Comparison of ENCODE assay signal across 20 cellular contexts in the genomic region with DNA sequence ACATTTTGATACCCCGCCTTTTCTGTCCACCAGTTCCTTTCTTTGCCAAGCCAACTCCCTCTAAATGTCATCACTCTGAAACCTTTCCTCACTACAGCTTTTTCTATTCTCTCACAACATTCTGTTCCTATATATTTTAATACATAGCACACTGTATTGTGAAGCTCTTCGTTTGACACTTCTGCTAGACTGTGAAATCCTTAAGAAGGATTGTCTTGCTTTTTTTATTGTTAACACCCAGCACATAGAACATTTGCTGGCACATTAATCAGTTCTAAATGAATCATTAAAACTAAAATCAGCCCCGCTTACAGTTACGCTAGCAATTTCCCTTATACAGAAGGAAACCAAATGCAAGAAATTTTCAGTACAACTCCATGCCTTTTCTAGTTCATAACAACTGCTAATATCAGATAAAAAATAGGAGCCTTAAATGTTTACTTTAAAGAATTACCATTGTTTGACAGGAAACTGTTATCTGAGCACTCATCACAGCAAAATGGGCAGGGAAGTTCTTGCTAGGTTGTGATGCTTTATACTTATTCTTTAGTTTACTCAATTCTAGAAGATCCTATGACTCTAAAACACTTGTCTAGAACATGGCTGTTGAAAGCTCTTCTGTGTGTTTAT.
A peak's percentile ranks its signal among the peaks of the same experiment; 100 is the strongest.
DNase-seq lines count a peak whose midpoint lies in the region; ATAC-seq and TF ChIP-seq lines count a peak whose summit lies in the region.
"Had no signal": no experiment of that assay in that cellular context is flagged by ENCODE, and none has a peak within 500 bp of the region (broad histone marks: within the 10 kb centered on the region; RNA-seq: fewer than 3 reads in every experiment).

No MANE protein-coding gene starts in this region.

- POLR2A ChIA-PET in CD8-positive, alpha-beta T cell (lab: Charles Lee) = interaction anchor here (0.6 kb wide), 1 partner anchor 255 kb away, joined by 3 read pairs; no protein-coding TSS in a partner anchor

- H3K4me1 ChIP-seq in CD8-positive, alpha-beta T cell (ENCODE audit: insufficient read depth, low read length) = peaks cover 5% of the 10 kb centered on the region
- H3K4me1 ChIP-seq in mesodermal cell (ENCODE audit: control insufficient read depth, insufficient read depth, low read length, poor library complexity, severe bottlenecking) = peaks cover 21% of the 10 kb centered on the region
- H3K4me1 ChIP-seq: colonic mucosa, pancreas had no signal

- no peak for TF ChIP-seq CTCF in CD8-positive, alpha-beta T cell (IDR thresholded peaks at IDR 0.05)
- TF ChIP-seq CTCF in endothelial cell (IDR thresholded peaks at IDR 0.05; ENCODE audit: unreplicated experiment) = no peak

- no peaks in the 10 kb centered on the region for H3K9me3 ChIP-seq in CD8-positive, alpha-beta T cell (ENCODE audit: low read length)
- H3K9me3 ChIP-seq in mesodermal cell (ENCODE audit: control insufficient read depth, low read length) = peaks cover 26% of the 10 kb centered on the region
- H3K9me3 ChIP-seq: colonic mucosa, pancreas had no signal

- H3K27me3 Mint-ChIP-seq in CD8-positive, alpha-beta T cell (ENCODE audit: low read depth) = no peaks in the 10 kb centered on the region
- H3K27me3 Mint-ChIP-seq in endothelial cell (ENCODE audit: unreplicated experiment) = peaks cover 3% of the 10 kb centered on the region

- CTCF ChIA-PET in CD8-positive, alpha-beta T cell (lab: Charles Lee) = interaction anchor here (1.0 kb wide), 1 partner anchor 11 kb away, joined by 3 read pairs; no protein-coding TSS in a partner anchor

- no peak overlapping the region for H3K27ac ChIP-seq in CD8-positive, alpha-beta T cell (ENCODE audit: low read depth, low read length)
- H3K27ac ChIP-seq in mesodermal cell (ENCODE audit: low read depth, low read length, severe bottlenecking) = peak overlapping the region; percentile 43
- H3K27ac ChIP-seq: colonic mucosa, KMS-11, pancreas had no signal

- peaks cover 49% of the 10 kb centered on the region for H3K4me1 Mint-ChIP-seq in CD8-positive, alpha-beta T cell (ENCODE audit: low read depth)
- peaks cover 42% of the 10 kb centered on the region for H3K4me1 Mint-ChIP-seq in endothelial cell (ENCODE audit: unreplicated experiment)

- peaks cover 65% of the 10 kb centered on the region for H3K36me3 Mint-ChIP-seq in CD8-positive, alpha-beta T cell
- H3K36me3 Mint-ChIP-seq in endothelial cell (ENCODE audit: low read depth, unreplicated experiment) = peaks cover 51% of the 10 kb centered on the region

- 100% methylated on average over 1 to 3 of the region's 4 CpGs for WGBS in mesodermal cell (ENCODE audit: insufficient coverage in 2 of 2), 2 experiments

- peak overlapping the region; percentile 39 for H3K27ac Mint-ChIP-seq in CD8-positive, alpha-beta T cell
- peak overlapping the region; percentile 70 for H3K27ac Mint-ChIP-seq in endothelial cell (ENCODE audit: unreplicated experiment)

- H3K9me3 Mint-ChIP-seq in CD8-positive, alpha-beta T cell = peaks cover 18% of the 10 kb centered on the region
- H3K9me3 Mint-ChIP-seq in endothelial cell (ENCODE audit: unreplicated experiment) = peaks cover 20% of the 10 kb centered on the region

- intact Hi-C loops in CD8-positive, alpha-beta T cell (cut with DNase I, micrococcal nuclease) = no loop called here

- H3K4me3 Mint-ChIP-seq in CD8-positive, alpha-beta T cell = no peak overlapping the region
- H3K4me3 Mint-ChIP-seq in endothelial cell (ENCODE audit: unreplicated experiment) = peak overlapping the region; percentile 42

- no peak overlapping the region for H3K4me3 ChIP-seq in CD8-positive, alpha-beta T cell (ENCODE audit: low read depth, low read length)
- no peak overlapping the region for H3K4me3 ChIP-seq in mesodermal cell (ENCODE audit: extremely low read depth, insufficient read depth, low read length, poor library complexity, severe bottlenecking)
- H3K4me3 ChIP-seq: colonic mucosa, pancreas, stomach had no signal

- DNase-seq in CD8-positive, alpha-beta T cell = no peak
- no peak for DNase-seq in endothelial cell (ENCODE audit: low spot score)
- DNase-seq in AML-193 (lab: John Stamatoyannopoulos, UW) = no peak
- DNase-seq: activated CD4-positive, alpha-beta T cell treated with anti-CD3 and anti-CD28 coated beads for 48 hours; activated naive CD4-positive, alpha-beta T cell treated with Interleukin-2 at 50 U/mL for 16 hours; aorta; BE2C; colonic mucosa; GOT3; NCI-H1048; NCI-H1930; pancreas; stimulated activated CD4-positive, alpha-beta T cell treated with anti-CD3 and anti-CD28 coated beads, Interleukin-1b, Interleukin-23, amount 100 ng/mL, for 48 hours; stomach had no signal

- ATAC-seq in CD8-positive, alpha-beta T cell = no peak
- ATAC-seq in HG03432 (IDR thresholded peaks at IDR 0.05; ENCODE audit: unreplicated experiment) (peak; percentile 34), HG02870 (IDR thresholded peaks at IDR 0.05; ENCODE audit: unreplicated experiment) (no peak), HG02970 (IDR thresholded peaks at IDR 0.05; ENCODE audit: low FRiP score, unreplicated experiment) (no peak), GM21528 (IDR thresholded peaks at IDR 0.05; ENCODE audit: low FRiP score, unreplicated experiment) (no peak)
- ATAC-seq: pancreas had no signal

- H3K36me3 ChIP-seq in CD8-positive, alpha-beta T cell (ENCODE audit: insufficient read depth, low read length) = peaks cover 14% of the 10 kb centered on the region
- H3K36me3 ChIP-seq in mesodermal cell (ENCODE audit: control insufficient read depth, insufficient read depth, low read length) = peaks cover 60% of the 10 kb centered on the region
- H3K36me3 ChIP-seq: colonic mucosa had no signal

- H3K27me3 ChIP-seq in CD8-positive, alpha-beta T cell (ENCODE audit: insufficient read depth, low read length) = no peaks in the 10 kb centered on the region
- H3K27me3 ChIP-seq: BE2C, colonic mucosa, pancreas, stomach had no signal
